In the genomic region with DNA sequence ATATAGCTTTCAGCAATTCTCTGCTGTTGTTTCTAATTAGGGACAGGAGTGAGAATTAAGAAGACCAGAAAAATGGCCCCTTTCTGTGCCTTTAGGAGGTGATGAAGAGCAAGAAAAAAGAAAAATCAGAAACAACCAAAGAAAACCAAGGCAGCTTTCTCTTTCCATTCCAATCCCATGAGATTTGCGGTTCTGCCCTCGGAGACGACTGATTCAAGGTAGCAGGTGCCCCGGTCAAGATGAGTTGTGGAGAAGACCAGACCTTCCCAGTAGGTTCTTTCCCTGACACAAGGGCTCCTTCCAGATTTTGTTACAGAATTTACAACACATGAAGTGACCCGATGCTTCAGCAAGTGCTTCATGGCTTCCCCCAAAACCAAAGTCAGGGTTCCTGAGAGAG, we compare ENCODE assay signal across 12 cellular contexts. TPM values are rescaled to one million over a fixed set of nuclear protein-coding genes. Genes with fewer than 3 reads are reported as not detected.
A peak's percentile ranks its signal among the peaks of the same experiment; 100 is the strongest.
DNase-seq lines count a peak whose midpoint lies in the region; ATAC-seq and TF ChIP-seq lines count a peak whose summit lies in the region.
"Had no signal": no experiment of that assay in that cellular context is flagged by ENCODE, and none has a peak within 500 bp of the region (broad histone marks: within the 10 kb centered on the region; RNA-seq: fewer than 3 reads in every experiment).

No MANE protein-coding gene starts in this region.

- H3K27ac ChIP-seq in OCI-LY1 (ENCODE audit: low read depth, low read length, poor library complexity, severe bottlenecking) (peak overlapping the region; percentile 100), thymus (ENCODE audit: low read depth) (peak overlapping the region; percentile 31)

- intact Hi-C loops in activated naive CD4-positive, alpha-beta T cell treated with anti-CD3 and anti-CD28 coated beads for 36 hours (cut with micrococcal nuclease), result loop anchor here (1.0 to 10.0 kb wide), 3 partner anchors 43 to 694 kb away; a partner anchor contains a TSS
- intact Hi-C loops in left colon (cut with DNase I, micrococcal nuclease), result loop anchor here in 1 of 2 donors (10.0 kb wide), 1 partner anchor 374 kb away; no protein-coding TSS in a partner anchor

- H2AFZ ChIP-seq in OCI-LY1 (ENCODE audit: low read length), result no peak overlapping the region

- peak overlapping the region; percentile 78 for H3K4me2 ChIP-seq in OCI-LY1 (ENCODE audit: low read length)

- CTCF ChIA-PET in activated naive CD4-positive, alpha-beta T cell treated with anti-CD3 and anti-CD28 coated beads for 36 hours (lab: Charles Lee), result interaction anchor here (0.6 to 8.4 kb wide), 20 partner anchors 10 to 581 kb away, joined by 3 to 128 read pairs (median 8); a partner anchor contains a TSS

- H3K4me1 ChIP-seq in OCI-LY1 (ENCODE audit: insufficient read depth, low read length, severe bottlenecking), result peaks cover 73% of the 10 kb centered on the region
- no peaks in the 10 kb centered on the region for H3K4me1 ChIP-seq in thymus (ENCODE audit: control insufficient read depth, insufficient read depth, low read length)

- TF ChIP-seq CTCF in OCI-LY1 (IDR thresholded peaks at IDR 0.05; ENCODE audit: low read length), result peak; percentile 23; the same call in 1 of the 2 replicates

- peak overlapping the region; percentile 46 for H3K27ac Mint-ChIP-seq in activated naive CD4-positive, alpha-beta T cell treated with anti-CD3 and anti-CD28 coated beads for 36 hours
- H3K27ac Mint-ChIP-seq: brain had no signal

- no peaks in the 10 kb centered on the region for H3K27me3 Mint-ChIP-seq in activated naive CD4-positive, alpha-beta T cell treated with anti-CD3 and anti-CD28 coated beads for 36 hours (ENCODE audit: low read depth)
- H3K27me3 Mint-ChIP-seq: brain had no signal

- 97% methylated on average over 5 of the region's 5 CpGs for WGBS in thymus

- H3K9me3 Mint-ChIP-seq in activated naive CD4-positive, alpha-beta T cell treated with anti-CD3 and anti-CD28 coated beads for 36 hours, result no peaks in the 10 kb centered on the region
- H3K9me3 Mint-ChIP-seq: brain had no signal

- H3K36me3 ChIP-seq in OCI-LY1 (ENCODE audit: insufficient read depth, low read length) (peaks cover 11% of the 10 kb centered on the region), thymus (ENCODE audit: control insufficient read depth, insufficient read depth) (no peaks in the 10 kb centered on the region)

- H3K9me3 ChIP-seq in OCI-LY1 (ENCODE audit: low read length) (no peaks in the 10 kb centered on the region), thymus (ENCODE audit: control insufficient read depth) (no peaks in the 10 kb centered on the region)

- no peak for DNase-seq in activated naive CD4-positive, alpha-beta T cell treated with anti-CD3 and anti-CD28 coated beads for 36 hours
- DNase-seq in activated naive CD4-positive, alpha-beta T cell treated with Interleukin-2 at 50 U/mL for 16 hours, result no peak
- no peak for DNase-seq in RKO (ENCODE audit: low spot score)
- DNase-seq in stimulated activated naive CD4-positive, alpha-beta T cell (lab: John Stamatoyannopoulos, UW), result no peak
- no peak for DNase-seq in left colon
- DNase-seq: NCI-H1105 had no signal

- H3K4me1 Mint-ChIP-seq in activated naive CD4-positive, alpha-beta T cell treated with anti-CD3 and anti-CD28 coated beads for 36 hours (ENCODE audit: low read depth), result peaks cover 18% of the 10 kb centered on the region

- H3K4me3 ChIP-seq in OCI-LY1 (ENCODE audit: low read depth, low read length, poor library complexity, severe bottlenecking), result peak overlapping the region; percentile 46
- no peak overlapping the region for H3K4me3 ChIP-seq in thymus (ENCODE audit: low read length)

- H3K27me3 ChIP-seq in OCI-LY1 (ENCODE audit: insufficient read depth, low read length), result no peaks in the 10 kb centered on the region
- no peaks in the 10 kb centered on the region for H3K27me3 ChIP-seq in thymus (ENCODE audit: control insufficient read depth, insufficient read depth)

- no peaks in the 10 kb centered on the region for H3K79me2 ChIP-seq in OCI-LY1 (ENCODE audit: insufficient read depth, low read length)

- peaks cover 4% of the 10 kb centered on the region; the same call in 1 of the 2 replicates for H3F3A ChIP-seq in OCI-LY1 (ENCODE audit: insufficient read depth, low read length)

- H3K9me2 ChIP-seq in OCI-LY1 (ENCODE audit: low read depth, low read length), result no peaks in the 10 kb centered on the region

- H3K9ac ChIP-seq in OCI-LY1 (ENCODE audit: low read length), result peak overlapping the region; percentile 67

- peak overlapping the region; percentile 64 for H3K4me3 Mint-ChIP-seq in activated naive CD4-positive, alpha-beta T cell treated with anti-CD3 and anti-CD28 coated beads for 36 hours
- H3K4me3 Mint-ChIP-seq: brain had no signal

- no peaks in the 10 kb centered on the region for H4K20me1 ChIP-seq in OCI-LY1 (ENCODE audit: insufficient read depth, low read length)

- no peaks in the 10 kb centered on the region for H3K36me3 Mint-ChIP-seq in activated naive CD4-positive, alpha-beta T cell treated with anti-CD3 and anti-CD28 coated beads for 36 hours (ENCODE audit: low read depth)
- H3K36me3 Mint-ChIP-seq: brain had no signal

- peak; percentile 36 for ATAC-seq in HG02610 (IDR thresholded peaks at IDR 0.05; ENCODE audit: unreplicated experiment)
- ATAC-seq in left colon, result no peak

RNA-seq across cellular contexts. Expression of a gene that starts 21.9 kb away (rescaled TPM):
- total RNA-seq in activated naive CD4-positive, alpha-beta T cell treated with anti-CD3 and anti-CD28 coated beads for 36 hours, result under 1 TPM; 0.12 to 0.17 TPM
- 4.4 TPM for polyA plus RNA-seq in thymus
- under 1 TPM; 0.21 to 0.70 TPM for total RNA-seq in left colon
- polyA plus RNA-seq: AG04450, right cardiac atrium had no signal

RNA-seq across cellular contexts. Expression of a gene that starts 43.7 kb away (rescaled TPM):
- total RNA-seq in activated naive CD4-positive, alpha-beta T cell treated with anti-CD3 and anti-CD28 coated beads for 36 hours, result 1 to 10 TPM; 4.0 to 4.2 TPM
- 6.1 TPM for polyA plus RNA-seq in thymus
- total RNA-seq in left colon, result 1 to 10 TPM; 2.3 to 6.7 TPM
